In the genomic region with DNA sequence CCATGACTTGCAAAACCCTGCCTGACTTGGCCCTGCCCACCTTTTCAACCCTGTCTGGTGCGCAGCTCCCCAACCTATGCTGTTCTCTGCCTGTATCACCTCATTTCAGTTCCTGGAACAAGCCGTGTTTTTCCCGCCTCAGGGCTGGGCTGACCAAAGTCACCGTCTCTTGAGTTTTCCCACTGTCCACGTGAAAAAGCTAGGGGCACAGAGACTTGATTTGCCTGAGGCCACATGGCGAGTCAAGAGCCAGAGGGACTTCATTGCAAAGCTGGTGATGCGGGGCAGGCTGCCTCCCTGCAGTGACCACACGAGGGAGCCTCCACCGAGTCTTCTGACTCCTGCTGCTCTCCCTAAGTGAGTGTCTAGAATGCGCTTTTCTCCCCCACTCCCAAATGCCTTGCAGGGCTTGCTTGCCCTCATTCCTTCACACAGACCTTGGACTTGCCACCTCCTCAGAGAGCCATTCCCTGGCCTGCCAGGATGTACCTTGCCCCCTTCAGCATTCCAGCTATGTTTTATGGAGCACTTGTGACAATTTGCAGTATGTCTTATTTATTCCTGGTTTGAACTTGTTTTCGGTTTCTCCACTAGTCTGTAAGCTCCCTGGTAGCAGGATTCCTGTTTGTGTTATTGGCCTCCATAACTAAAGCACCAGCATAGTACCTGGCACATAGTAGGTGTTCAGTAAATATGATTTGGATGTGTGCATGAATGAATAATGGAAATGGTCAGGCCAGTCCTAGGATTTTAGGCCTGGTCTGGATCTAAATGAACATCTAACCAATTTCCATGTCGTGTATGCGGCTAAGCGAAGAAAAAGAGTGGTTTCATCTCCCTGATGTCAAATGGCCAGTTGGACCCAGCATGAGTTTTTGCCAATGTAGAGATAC, we compare ENCODE assay signal across 8 cellular contexts.
DNase-seq lines count a peak whose midpoint lies in the region; ATAC-seq and TF ChIP-seq lines count a peak whose summit lies in the region.

No MANE protein-coding gene starts in this region.

- H3K4ac ChIP-seq in IMR-90 (ENCODE audit: low read depth, low read length): peak overlapping the region; percentile 61

- H3K36me3 ChIP-seq in IMR-90 (ENCODE audit: control insufficient read depth, insufficient read depth, low read length) (no peaks in the 10 kb centered on the region), SJCRH30 (no peaks in the 10 kb centered on the region), thoracic aorta (no peaks in the 10 kb centered on the region)

- 58% methylated on average over 6 of the region's 14 CpGs; no CpG with 5 or more reads in 1 of the 2 experiments for WGBS in IMR-90 (ENCODE audit: extremely low coverage in 2 of 2, insufficient read length in 1 of 2), 2 experiments
- 51 to 54% methylated on average over 14 of the region's 14 CpGs for WGBS in lower leg skin, 2 donors

- H3K9me3 ChIP-seq in IMR-90 (ENCODE audit: control insufficient read depth, insufficient read depth, low read length) (no peaks in the 10 kb centered on the region), SJCRH30 (replicated peaks) (no peaks in the 10 kb centered on the region), thoracic aorta (no peaks in the 10 kb centered on the region)

- no peak overlapping the region for H2BK5ac ChIP-seq in IMR-90 (ENCODE audit: low read depth, low read length, poor library complexity, severe bottlenecking)

- H4K5ac ChIP-seq in IMR-90 (ENCODE audit: low read depth, low read length): no peak overlapping the region

- no peak overlapping the region for H3K9ac ChIP-seq in IMR-90 (ENCODE audit: low read depth, low read length)

- H3K4me2 ChIP-seq in IMR-90 (ENCODE audit: low read depth, low read length): no peak overlapping the region

- H2AK9ac ChIP-seq in IMR-90 (replicated peaks; ENCODE audit: low read depth, low read length, poor library complexity): peak overlapping the region; percentile 22

- H3K14ac ChIP-seq in IMR-90 (replicated peaks; ENCODE audit: low read depth, low read length): peak overlapping the region; percentile 43; the same call in 1 of the 2 replicates

- peak overlapping the region; percentile 85 for H2BK20ac ChIP-seq in IMR-90 (ENCODE audit: low read depth, low read length)

- H3K9me1 ChIP-seq in IMR-90 (ENCODE audit: insufficient read depth, low read length): peaks cover 28% of the 10 kb centered on the region

- no peak overlapping the region for H3K23ac ChIP-seq in IMR-90 (ENCODE audit: low read depth, low read length)

- H3K4me1 ChIP-seq in IMR-90 (ENCODE audit: control insufficient read depth, insufficient read depth, low read length) (peaks cover 37% of the 10 kb centered on the region), SJCRH30 (no peaks in the 10 kb centered on the region), thoracic aorta (ENCODE audit: control insufficient read depth in 1 of 2, low read depth in 2 of 2) (no peaks in the 10 kb centered on the region)

- peak; percentile 65 for ATAC-seq in IMR-90 (ENCODE audit: low read depth)
- ATAC-seq in thoracic aorta (ENCODE audit: insufficient number of reproducible peaks, low FRiP score, low read depth): no peak
- no peak for ATAC-seq in GM21360 (IDR thresholded peaks at IDR 0.05; ENCODE audit: unreplicated experiment)

- in situ Hi-C loops in IMR-90 (cut with MboI; ENCODE audit: low sequenced_read_pairs): no loop called here

- H2BK15ac ChIP-seq in IMR-90 (ENCODE audit: low read depth, low read length): peak overlapping the region; percentile 87; the same call in 2 of the 3 replicates

- CTCF ChIA-PET in IMR-90 (lab: Yijun Ruan, JAX): interaction anchor here (0.6 to 2.4 kb wide), 10 partner anchors 11 to 197 kb away, joined by 3 to 27 read pairs (median 3); no protein-coding TSS in a partner anchor

- POLR2A ChIA-PET in IMR-90 (lab: Charles Lee; ENCODE audit: unreplicated experiment): no interaction called here

- no TSS peak for BruUV-seq in IMR-90 (replicated peaks; lab: Mats Ljungman, UMichigan)

- dilution Hi-C loops in IMR-90 (cut with HindIII; ENCODE audit: low sequenced_read_pairs, unreplicated experiment): no loop called here

- TF ChIP-seq POLR2A in IMR-90 (IDR thresholded peaks at IDR 0.05; ENCODE audit: low read depth, low read length): no peak
- TF ChIP-seq POLR2A in lower leg skin (IDR thresholded peaks at IDR 0.05): no peak

- no peaks in the 10 kb centered on the region for H3K27me3 ChIP-seq in IMR-90 (ENCODE audit: control insufficient read depth, insufficient read depth, low read length)
- no peaks in the 10 kb centered on the region for H3K27me3 ChIP-seq in SJCRH30
- H3K27me3 ChIP-seq in thoracic aorta (replicated peaks; ENCODE audit: insufficient read depth): no peaks in the 10 kb centered on the region

- H3K18ac ChIP-seq in IMR-90 (ENCODE audit: low read depth, low read length): 0 out of 2 replicates have a peak overlapping the region, but pooled peaks have one; percentile 45

- H2AK5ac ChIP-seq in IMR-90 (ENCODE audit: low read depth, low read length): peak overlapping the region; percentile 89

- peak; percentile 71 for TF ChIP-seq RAD21 in IMR-90 (IDR thresholded peaks at IDR 0.05; ENCODE audit: low read length)

- peaks cover 3 to 37% of the 10 kb centered on the region in 2 experiments; a peak in 3 of 4 replicates for H3K79me1 ChIP-seq in IMR-90 (ENCODE audit: low read depth in 1 of 2, low read length in 2 of 2)

- no peak overlapping the region for H4K91ac ChIP-seq in IMR-90 (ENCODE audit: insufficient read depth, low read depth, low read length)

- no peak overlapping the region for H3K4me3 ChIP-seq in IMR-90 (ENCODE audit: insufficient read depth, low read depth, low read length)
- no peak overlapping the region for H3K4me3 ChIP-seq in SJCRH30
- H3K4me3 ChIP-seq in lower leg skin (ENCODE audit: low read depth, poor library complexity, severe bottlenecking): no peak overlapping the region
- no peak overlapping the region for H3K4me3 ChIP-seq in thoracic aorta

- H3K56ac ChIP-seq in IMR-90 (ENCODE audit: extremely low read depth, insufficient read depth, low read length): no peak overlapping the region

- H2AFZ ChIP-seq in IMR-90 (replicated peaks; ENCODE audit: low read length, poor library complexity): peak overlapping the region; percentile 65

- intact Hi-C loops in IMR-90 (cut with micrococcal nuclease): loop anchor here (1.0 to 10.0 kb wide), 5 partner anchors 33 to 588 kb away; no protein-coding TSS in a partner anchor
- intact Hi-C loops in lower leg skin (cut with DNase I; ENCODE audit: low total_unique reads): loop anchor here (10.0 kb wide), 1 partner anchor 1346 kb away; no protein-coding TSS in a partner anchor

- H2BK120ac ChIP-seq in IMR-90 (ENCODE audit: low read depth, low read length): peak overlapping the region; percentile 62

- H3K27ac ChIP-seq in IMR-90 (ENCODE audit: insufficient read depth, low read length) (no peak overlapping the region), SJCRH30 (no peak overlapping the region), thoracic aorta (no peak overlapping the region)

- peak; percentile 36 for DNase-seq in NCI-H2171 treated with DMSO at 0.1 percent for 48 hours (lab: John Stamatoyannopoulos, UW)
- no peak for DNase-seq in NCI-H2171 (lab: John Stamatoyannopoulos, UW)
- DNase-seq in IMR-90: peak; percentile 71
- peak; percentile 31 to 62 for DNase-seq in SJCRH30
- DNase-seq in dermis blood vessel endothelial cell: peak; percentile 86
- DNase-seq in lower leg skin (ENCODE audit: low spot score in 2 of 2): peak; percentile 21 to 89
- no peak for DNase-seq in thoracic aorta (ENCODE audit: low spot score)

- no peaks in the 10 kb centered on the region; the same call in 1 of the 2 replicates for H4K20me1 ChIP-seq in IMR-90 (ENCODE audit: insufficient read depth, low read length)

- H4K8ac ChIP-seq in IMR-90 (ENCODE audit: low read depth in 2 of 2, low read length in 2 of 2): peak overlapping the region in 1 of 2 experiments; percentile 18; a peak in 2 of 4 replicates

- TF ChIP-seq CTCF in IMR-90 (conservative IDR thresholded peaks at IDR 0.05; ENCODE audit: low read depth, low read length) (peak; percentile 76), lower leg skin (IDR thresholded peaks at IDR 0.05) (no peak), thoracic aorta (IDR thresholded peaks at IDR 0.05) (peak; percentile 50)

TF ChIP-seq in IMR-90, 13 proteins besides CTCF, POLR2A, EP300 and RAD21:
- TF ChIP-seq MAZ (IDR thresholded peaks at IDR 0.05; ENCODE audit: borderline replicate concordance, low read depth, low read length): no peak
- 0 out of 2 replicates have a peak, but pooled peaks have one; percentile 20 for TF ChIP-seq NFE2L2 (IDR thresholded peaks at IDR 0.05; ENCODE audit: low read depth, low read length)
- peak; percentile 69 for TF ChIP-seq SMC3 (IDR thresholded peaks at IDR 0.05; ENCODE audit: low read depth, low read length)
- peak; percentile 23; the same call in 1 of the 2 replicates for TF ChIP-seq MXI1 (IDR thresholded peaks at IDR 0.05; ENCODE audit: borderline replicate concordance, low read depth, low read length)

Comparison
In these comparisons a context has a peak if more than half of its experiments do, and no peak if none do; other contexts are left out.
1. DNase-seq: peak in NCI-H2171 treated with DMSO at 0.1 percent for 48 hours (single experiment), IMR-90 (single experiment), SJCRH30 (2 of 2), dermis blood vessel endothelial cell (single experiment) and lower leg skin (2 of 2); none in NCI-H2171 (single experiment) and thoracic aorta (single experiment).
2. CTCF ChIP-seq: peak in IMR-90 (single experiment) and thoracic aorta (single experiment); none in lower leg skin (0 of 3).